ENCODE assay signal across 1 cellular context in genomic region chr3:50327943-50328691, GRCh38.
TF ChIP-seq lines count a peak whose summit lies in the region.

TSS of gene TUSC2 (minus strand) at chr3:50328223. CDS start at chr3:50328099, 124 bp downstream.

TF ChIP-seq in GM12878, 131 proteins besides CTCF, POLR2A, EP300 and RAD21 (continued from another document and continues in another):
- no peak for TF ChIP-seq ATF2 (IDR thresholded peaks at IDR 0.05; ENCODE audit: low read length)
- no peak for TF ChIP-seq FOS (IDR thresholded peaks at IDR 0.05; ENCODE audit: borderline replicate concordance, extremely low read depth, insufficient read length)
- TF ChIP-seq, protein P1, sequence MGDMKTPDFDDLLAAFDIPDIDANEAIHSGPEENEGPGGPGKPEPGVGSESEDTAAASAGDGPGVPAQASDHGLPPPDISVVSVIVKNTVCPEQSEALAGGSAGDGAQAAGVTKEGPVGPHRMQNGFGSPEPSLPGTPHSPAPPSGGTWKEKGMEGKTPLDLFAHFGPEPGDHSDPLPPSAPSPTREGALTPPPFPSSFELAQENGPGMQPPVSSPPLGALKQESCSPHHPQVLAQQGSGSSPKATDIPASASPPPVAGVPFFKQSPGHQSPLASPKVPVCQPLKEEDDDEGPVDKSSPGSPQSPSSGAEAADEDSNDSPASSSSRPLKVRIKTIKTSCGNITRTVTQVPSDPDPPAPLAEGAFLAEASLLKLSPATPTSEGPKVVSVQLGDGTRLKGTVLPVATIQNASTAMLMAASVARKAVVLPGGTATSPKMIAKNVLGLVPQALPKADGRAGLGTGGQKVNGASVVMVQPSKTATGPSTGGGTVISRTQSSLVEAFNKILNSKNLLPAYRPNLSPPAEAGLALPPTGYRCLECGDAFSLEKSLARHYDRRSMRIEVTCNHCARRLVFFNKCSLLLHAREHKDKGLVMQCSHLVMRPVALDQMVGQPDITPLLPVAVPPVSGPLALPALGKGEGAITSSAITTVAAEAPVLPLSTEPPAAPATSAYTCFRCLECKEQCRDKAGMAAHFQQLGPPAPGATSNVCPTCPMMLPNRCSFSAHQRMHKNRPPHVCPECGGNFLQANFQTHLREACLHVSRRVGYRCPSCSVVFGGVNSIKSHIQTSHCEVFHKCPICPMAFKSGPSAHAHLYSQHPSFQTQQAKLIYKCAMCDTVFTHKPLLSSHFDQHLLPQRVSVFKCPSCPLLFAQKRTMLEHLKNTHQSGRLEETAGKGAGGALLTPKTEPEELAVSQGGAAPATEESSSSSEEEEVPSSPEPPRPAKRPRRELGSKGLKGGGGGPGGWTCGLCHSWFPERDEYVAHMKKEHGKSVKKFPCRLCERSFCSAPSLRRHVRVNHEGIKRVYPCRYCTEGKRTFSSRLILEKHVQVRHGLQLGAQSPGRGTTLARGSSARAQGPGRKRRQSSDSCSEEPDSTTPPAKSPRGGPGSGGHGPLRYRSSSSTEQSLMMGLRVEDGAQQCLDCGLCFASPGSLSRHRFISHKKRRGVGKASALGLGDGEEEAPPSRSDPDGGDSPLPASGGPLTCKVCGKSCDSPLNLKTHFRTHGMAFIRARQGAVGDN (IDR thresholded peaks at IDR 0.05) = peak; percentile 54; the same call in 1 of the 2 replicates
- no peak for TF ChIP-seq ZBED1 (IDR thresholded peaks at IDR 0.05; ENCODE audit: borderline replicate concordance)
- 0 out of 2 replicates have a peak, but pooled peaks have one; percentile 57 for TF ChIP-seq DPF2 (IDR thresholded peaks at IDR 0.05)
- TF ChIP-seq BACH1 (IDR thresholded peaks at IDR 0.05; ENCODE audit: borderline replicate concordance) = peak; percentile 31; the same call in 1 of the 2 replicates
- TF ChIP-seq, protein P2, sequence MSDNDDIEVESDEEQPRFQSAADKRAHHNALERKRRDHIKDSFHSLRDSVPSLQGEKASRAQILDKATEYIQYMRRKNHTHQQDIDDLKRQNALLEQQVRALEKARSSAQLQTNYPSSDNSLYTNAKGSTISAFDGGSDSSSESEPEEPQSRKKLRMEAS (IDR thresholded peaks at IDR 0.05; ENCODE audit: low read depth, low read length) = peak; percentile 81
- TF ChIP-seq NRF1 (conservative IDR thresholded peaks at IDR 0.05; ENCODE audit: low read depth, low read length) = no peak
- no peak for TF ChIP-seq ZBTB4 (CRISPR knock-in tag; IDR thresholded peaks at IDR 0.05)
- peak; percentile 92 for TF ChIP-seq CREB1 (IDR thresholded peaks at IDR 0.05; ENCODE audit: low read depth)
- TF ChIP-seq ZBTB40 (IDR thresholded peaks at IDR 0.05; ENCODE audit: borderline replicate concordance) = peak; percentile 90
- TF ChIP-seq EED (IDR thresholded peaks at IDR 0.05; ENCODE audit: low read depth) = 0 out of 2 replicates have a peak, but pooled peaks have one; percentile 25
- TF ChIP-seq POLR2AphosphoS5 (IDR thresholded peaks at IDR 0.05; ENCODE audit: low read length) = peak; percentile 79
- TF ChIP-seq KAT2A (conservative IDR thresholded peaks at IDR 0.05; ENCODE audit: control insufficient read depth, low read depth, low read length) = no peak
- no peak for TF ChIP-seq KDM1A (IDR thresholded peaks at IDR 0.05; ENCODE audit: borderline replicate concordance)
- TF ChIP-seq BMI1 (IDR thresholded peaks at IDR 0.05; ENCODE audit: borderline replicate concordance) = peak; percentile 44; the same call in 1 of the 2 replicates
- TF ChIP-seq SREBF2 (IDR thresholded peaks at IDR 0.05; ENCODE audit: low read length) = no peak
- peak; percentile 49 to 84; a peak in 3 of 4 replicates for TF ChIP-seq BHLHE40 (IDR thresholded peaks at IDR 0.05; ENCODE audit: borderline replicate concordance in 1 of 2, low read depth in 2 of 2, low read length in 1 of 2)
- TF ChIP-seq ZZZ3 (IDR thresholded peaks at IDR 0.05; ENCODE audit: control insufficient read depth, insufficient read length, low read depth) = no peak
- TF ChIP-seq, protein P3, sequence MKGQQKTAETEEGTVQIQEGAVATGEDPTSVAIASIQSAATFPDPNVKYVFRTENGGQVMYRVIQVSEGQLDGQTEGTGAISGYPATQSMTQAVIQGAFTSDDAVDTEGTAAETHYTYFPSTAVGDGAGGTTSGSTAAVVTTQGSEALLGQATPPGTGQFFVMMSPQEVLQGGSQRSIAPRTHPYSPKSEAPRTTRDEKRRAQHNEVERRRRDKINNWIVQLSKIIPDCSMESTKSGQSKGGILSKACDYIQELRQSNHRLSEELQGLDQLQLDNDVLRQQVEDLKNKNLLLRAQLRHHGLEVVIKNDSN (IDR thresholded peaks at IDR 0.05; ENCODE audit: borderline replicate concordance, extremely low read length, insufficient read depth, low read depth, low read length) = no peak
- TF ChIP-seq RUNX3 (IDR thresholded peaks at IDR 0.05; ENCODE audit: low read length) = no peak; the same call in 1 of the 2 replicates
- peak; percentile 87 for TF ChIP-seq CREM (IDR thresholded peaks at IDR 0.05; ENCODE audit: low read depth)
- peak; percentile 94 for TF ChIP-seq GABPA (IDR thresholded peaks at IDR 0.05; ENCODE audit: low read depth)
- peak; percentile 91 for TF ChIP-seq POLR2AphosphoS2 (IDR thresholded peaks at IDR 0.05; ENCODE audit: low read depth, low read length)
- TF ChIP-seq ZNF274 (IDR thresholded peaks at IDR 0.05; ENCODE audit: insufficient read depth, insufficient read length) = no peak
- TF ChIP-seq EZH2 (IDR thresholded peaks at IDR 0.05; ENCODE audit: borderline replicate concordance, control insufficient read depth, low read depth, low read length) = no peak
- TF ChIP-seq FOXM1 (IDR thresholded peaks at IDR 0.05; ENCODE audit: low read depth, low read length) = no peak
- no peak for TF ChIP-seq BCL11A (IDR thresholded peaks at IDR 0.05; ENCODE audit: low read depth, low read length)
- TF ChIP-seq ZNF217 (IDR thresholded peaks at IDR 0.05) = no peak
- TF ChIP-seq PAX5 (IDR thresholded peaks at IDR 0.05; ENCODE audit: borderline replicate concordance, low read depth, low read length) = 0 out of 2 replicates have a peak, but pooled peaks have one; percentile 22
- peak; percentile 74 for TF ChIP-seq SPI1 (IDR thresholded peaks at IDR 0.05; ENCODE audit: borderline replicate concordance, insufficient read depth, low read depth, low read length)
- TF ChIP-seq SRF (IDR thresholded peaks at IDR 0.05; ENCODE audit: low read depth in 2 of 2, low read length in 2 of 2) = no peak; a peak in 1 of 4 replicates
- TF ChIP-seq, protein P4, sequence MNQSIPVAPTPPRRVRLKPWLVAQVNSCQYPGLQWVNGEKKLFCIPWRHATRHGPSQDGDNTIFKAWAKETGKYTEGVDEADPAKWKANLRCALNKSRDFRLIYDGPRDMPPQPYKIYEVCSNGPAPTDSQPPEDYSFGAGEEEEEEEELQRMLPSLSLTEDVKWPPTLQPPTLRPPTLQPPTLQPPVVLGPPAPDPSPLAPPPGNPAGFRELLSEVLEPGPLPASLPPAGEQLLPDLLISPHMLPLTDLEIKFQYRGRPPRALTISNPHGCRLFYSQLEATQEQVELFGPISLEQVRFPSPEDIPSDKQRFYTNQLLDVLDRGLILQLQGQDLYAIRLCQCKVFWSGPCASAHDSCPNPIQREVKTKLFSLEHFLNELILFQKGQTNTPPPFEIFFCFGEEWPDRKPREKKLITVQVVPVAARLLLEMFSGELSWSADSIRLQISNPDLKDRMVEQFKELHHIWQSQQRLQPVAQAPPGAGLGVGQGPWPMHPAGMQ (IDR thresholded peaks at IDR 0.05; ENCODE audit: borderline replicate concordance) = no peak
- TF ChIP-seq TAF1 (IDR thresholded peaks at IDR 0.05; ENCODE audit: borderline replicate concordance, low read depth, low read length) = peak; percentile 83
- no peak for TF ChIP-seq MTA2 (IDR thresholded peaks at IDR 0.05; ENCODE audit: low read depth)
- TF ChIP-seq, protein P5, sequence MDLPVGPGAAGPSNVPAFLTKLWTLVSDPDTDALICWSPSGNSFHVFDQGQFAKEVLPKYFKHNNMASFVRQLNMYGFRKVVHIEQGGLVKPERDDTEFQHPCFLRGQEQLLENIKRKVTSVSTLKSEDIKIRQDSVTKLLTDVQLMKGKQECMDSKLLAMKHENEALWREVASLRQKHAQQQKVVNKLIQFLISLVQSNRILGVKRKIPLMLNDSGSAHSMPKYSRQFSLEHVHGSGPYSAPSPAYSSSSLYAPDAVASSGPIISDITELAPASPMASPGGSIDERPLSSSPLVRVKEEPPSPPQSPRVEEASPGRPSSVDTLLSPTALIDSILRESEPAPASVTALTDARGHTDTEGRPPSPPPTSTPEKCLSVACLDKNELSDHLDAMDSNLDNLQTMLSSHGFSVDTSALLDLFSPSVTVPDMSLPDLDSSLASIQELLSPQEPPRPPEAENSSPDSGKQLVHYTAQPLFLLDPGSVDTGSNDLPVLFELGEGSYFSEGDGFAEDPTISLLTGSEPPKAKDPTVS (IDR thresholded peaks at IDR 0.05; ENCODE audit: low read depth, low read length) = no peak
- no peak for TF ChIP-seq MEF2B (IDR thresholded peaks at IDR 0.05; ENCODE audit: partially characterized antibody, poor library complexity, severe bottlenecking)
- TF ChIP-seq MTA3 (IDR thresholded peaks at IDR 0.05; ENCODE audit: borderline replicate concordance, low read length) = peak; percentile 41; the same call in 1 of the 2 replicates
- TF ChIP-seq ELK1 (IDR thresholded peaks at IDR 0.05; ENCODE audit: low read depth, low read length) = peak; percentile 70
